In the genomic region with DNA sequence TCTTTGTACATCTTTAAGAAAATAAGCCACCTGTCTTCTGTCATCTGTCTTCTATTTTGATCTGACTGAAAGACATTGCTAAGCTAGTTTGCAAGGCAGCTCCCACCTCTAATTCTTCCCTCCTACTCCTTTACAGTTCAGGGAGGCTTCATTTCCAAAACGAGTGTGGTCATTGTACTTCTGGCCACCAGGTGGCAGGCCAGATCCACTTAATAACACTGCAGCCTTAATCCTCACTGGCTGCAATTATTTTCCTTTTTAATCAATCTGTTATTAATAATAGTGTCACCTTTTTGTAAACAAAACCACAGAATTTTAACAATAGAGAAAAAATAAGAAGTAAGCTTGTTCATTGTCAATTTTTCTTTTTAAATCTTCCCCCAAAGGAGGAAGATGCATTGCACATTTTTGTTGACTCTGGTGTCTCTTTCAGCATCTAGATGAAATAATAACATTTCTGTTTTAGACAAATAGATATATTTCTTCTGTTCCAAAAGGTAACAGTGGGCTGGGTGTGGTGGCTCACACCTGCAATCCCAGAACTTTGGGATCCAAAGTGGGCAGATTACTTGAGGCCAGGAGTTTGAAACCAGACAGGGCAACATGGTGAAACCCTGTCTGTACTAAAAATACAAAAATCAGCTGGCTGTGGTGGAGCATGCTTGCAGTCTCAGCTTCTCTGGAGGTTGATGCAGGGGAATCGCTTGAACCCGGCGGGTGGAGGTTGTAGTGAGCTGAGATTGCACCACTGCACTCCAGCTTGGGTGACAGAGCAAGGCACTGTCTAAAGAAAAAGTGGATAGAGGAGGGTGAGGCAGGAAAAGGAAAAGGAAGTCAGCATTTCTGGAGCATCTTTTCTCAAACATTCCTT, we compare ENCODE assay signal across 9 cellular contexts. TPM values are rescaled to one million over a fixed set of nuclear protein-coding genes. Genes with fewer than 3 reads are reported as not detected.
A peak's percentile ranks its signal among the peaks of the same experiment; 100 is the strongest.
DNase-seq lines count a peak whose midpoint lies in the region; ATAC-seq, FAIRE-seq and TF ChIP-seq lines count a peak whose summit lies in the region.
"Had no signal": no experiment of that assay in that cellular context is flagged by ENCODE, and none has a peak within 500 bp of the region (broad histone marks: within the 10 kb centered on the region; RNA-seq: fewer than 3 reads in every experiment).

No MANE protein-coding gene starts in this region.

- no peak for TF ChIP-seq EP300 in K562 (IDR thresholded peaks at IDR 0.05; ENCODE audit: low read length)

- POLR2A ChIA-PET in HEK293 (lab: Yijun Ruan, JAX) (interaction anchor here (1.5 kb wide), 2 partner anchors 12 to 21 kb away, joined by 3 to 6 read pairs; no protein-coding TSS in a partner anchor), RWPE1 (lab: Yijun Ruan, JAX; ENCODE audit: low non-redundant PET) (no interaction called here), K562 (lab: Yijun Ruan, JAX) (no interaction called here)

- H3K4me3 Mint-ChIP-seq in immature natural killer cell, result peak overlapping the region; percentile 71 to 75 (median 73)

- H3K9ac ChIP-seq in K562 (ENCODE audit: insufficient read depth in 1 of 2, low read depth in 2 of 2, low read length in 2 of 2), result no peak overlapping the region

- CTCF ChIA-PET in HEK293 (lab: Yijun Ruan, JAX) (interaction anchor here (0.5 to 3.7 kb wide), 41 partner anchors 9 to 964 kb away, joined by 3 to 29 read pairs (median 4); a partner anchor contains a TSS), RWPE1 (lab: Yijun Ruan, JAX) (interaction anchor here (0.5 to 1.0 kb wide), 5 partner anchors 9 to 1642 kb away, joined by 3 read pairs; no protein-coding TSS in a partner anchor), K562 (lab: Yijun Ruan, JAX; ENCODE audit: low intra/inter-chr PET ratio) (interaction anchor here (0.6 to 2.3 kb wide), 7 partner anchors 266 to 1525 kb away, joined by 3 to 14 read pairs (median 3); no protein-coding TSS in a partner anchor)

- intact Hi-C loops in K562 (cut with micrococcal nuclease), result loop anchor here (2.0 to 10.0 kb wide), 4 partner anchors 99 to 519 kb away; no protein-coding TSS in a partner anchor

- peaks cover 0 to 6% (median 5%) of the 10 kb centered on the region in 3 donors for H3K27me3 Mint-ChIP-seq in immature natural killer cell (ENCODE audit: low read depth in 3 of 3)

- H3K9me3 ChIP-seq in HEK293 (ENCODE audit: control insufficient read depth, insufficient read depth, low read depth, low read length), result no peaks in the 10 kb centered on the region
- no peaks in the 10 kb centered on the region for H3K9me3 ChIP-seq in K562 (replicated peaks; ENCODE audit: control insufficient read depth, insufficient read depth, low read depth, low read length)

- H3K9me3 Mint-ChIP-seq in immature natural killer cell, result peaks cover 0 to 18% (median 9%) of the 10 kb centered on the region in 6 donors

- H3K36me3 Mint-ChIP-seq in immature natural killer cell, result peaks cover 5 to 13% (median 10%) of the 10 kb centered on the region in 3 donors

- H3K27me3 ChIP-seq in K562 (ENCODE audit: control insufficient read depth in 2 of 2, insufficient read depth in 2 of 2, low read length in 2 of 2), result no peaks in the 10 kb centered on the region

- peak; percentile 21 for DNase-seq in Caki2 (ENCODE audit: low read depth)
- peak; percentile 47 for DNase-seq in RWPE1 (ENCODE audit: low spot score)
- peak; percentile 24 to 45 (median 42) for DNase-seq in K562 (ENCODE audit: extremely low read depth in 1 of 4, low spot score in 3 of 4)
- peak; percentile 52 to 61 (median 61) for DNase-seq in immature natural killer cell
- DNase-seq in stimulated activated CD4-positive, alpha-beta T cell treated with anti-CD3 and anti-CD28 coated beads, Interleukin-4, amount 100 ng/mL, for 1 hour, result peak; percentile 37
- DNase-seq in T1000 (lab: John Stamatoyannopoulos, UW), result no peak
- no peak for DNase-seq in NCI-H446 treated with DMSO at 0.1 percent for 48 hours (lab: John Stamatoyannopoulos, UW)

- peak; percentile 73 to 84 for TF ChIP-seq RAD21 in K562 (CRISPR knock-in tag; conservative IDR thresholded peaks at IDR 0.05 in 1 of 2, IDR thresholded peaks at IDR 0.05 in 1 of 2)

- H3K9me1 ChIP-seq in K562 (ENCODE audit: control insufficient read depth, insufficient read depth, low read length), result no peaks in the 10 kb centered on the region

- peaks cover 56 to 63% of the 10 kb centered on the region in 2 donors for H3K4me1 Mint-ChIP-seq in immature natural killer cell

- H3K4me2 ChIP-seq in K562 (ENCODE audit: insufficient read depth, low read length), result no peak overlapping the region

- no TSS peak for BruUV-seq in K562 (replicated peaks; lab: Mats Ljungman, UMichigan)

- H3K36me3 ChIP-seq in HEK293 (ENCODE audit: control insufficient read depth in 2 of 2, insufficient read depth in 1 of 2, low read length in 2 of 2) (no peaks in the 10 kb centered on the region), K562 (ENCODE audit: control insufficient read depth, insufficient read depth, low read length) (no peaks in the 10 kb centered on the region)

- WGBS in K562 (ENCODE audit: insufficient coverage, low coverage, missing lambda C conversion rate), result 0% methylated on average over 4 of the region's 4 CpGs

- H2AFZ ChIP-seq in K562 (ENCODE audit: low read depth, low read length), result no peak overlapping the region

- ATAC-seq in K562, result peak; percentile 47; the same call in 1 of the 3 replicates

- in situ Hi-C loops in Caki2 (cut with HindIII; ENCODE audit: low pct_unique_long_range_greater_than_20kb, low sequenced_read_pairs), result no loop called here
- in situ Hi-C loops in K562 (cut with MboI), result loop anchor here (10.0 to 25.0 kb wide), 3 partner anchors 89 to 976 kb away; no protein-coding TSS in a partner anchor

- H4K20me1 ChIP-seq in K562 (replicated peaks; ENCODE audit: control insufficient read depth, insufficient read depth, low read length), result no peaks in the 10 kb centered on the region

- H3K4me3 ChIP-seq in HEK293 (ENCODE audit: low read depth, low read length), result no peak overlapping the region
- no peak overlapping the region for H3K4me3 ChIP-seq in K562

- peak; percentile 30; the same call in 1 of the 2 replicates for TF ChIP-seq CTCF in HEK293 (tag by site-specific recombination; IDR thresholded peaks at IDR 0.05)
- peak; percentile 56 for TF ChIP-seq CTCF in RWPE1 (conservative IDR thresholded peaks at IDR 0.05; ENCODE audit: low read depth)
- TF ChIP-seq CTCF in K562 (IDR thresholded peaks at IDR 0.05 in 2 of 3, conservative IDR thresholded peaks at IDR 0.05 in 1 of 3; ENCODE audit: insufficient read depth in 2 of 3, low read depth in 1 of 3, low read length in 3 of 3), result peak; percentile 43 to 69 (median 60)

- peak overlapping the region; percentile 72 to 93 (median 92) for H3K27ac Mint-ChIP-seq in immature natural killer cell

- TF ChIP-seq POLR2A in K562 (conservative IDR thresholded peaks at IDR 0.05), result no peak

- H3K79me2 ChIP-seq in K562 (ENCODE audit: control insufficient read depth, insufficient read depth, low read length), result no peaks in the 10 kb centered on the region

- FAIRE-seq in K562 (lab: Jason Lieb, UNC), result peak; percentile 62

- H3K4me1 ChIP-seq in HEK293 (ENCODE audit: control insufficient read depth, insufficient read depth, low read length) (no peaks in the 10 kb centered on the region), K562 (replicated peaks in 1 of 2; ENCODE audit: control insufficient read depth in 2 of 2, insufficient read depth in 2 of 2, low read length in 2 of 2) (no peaks in the 10 kb centered on the region)

- H3K27ac ChIP-seq in HEK293 (ENCODE audit: extremely low read depth, low read depth, low read length) (no peak overlapping the region), RWPE1 (no peak overlapping the region), K562 (ENCODE audit: extremely low read depth, low read depth, low read length) (no peak overlapping the region)

RNA-seq across cellular contexts. Expression of a gene that starts 23.3 kb away (rescaled TPM):
- total RNA-seq in Caki2 (2014; rRNA removed; shearing (Covaris generic); ENCODE audit: low replicate concordance), result 83.6 and 160 TPM in 2 replicates
- total RNA-seq in K562 (2011; cell fraction: chromatin; rRNA removed; ENCODE audit: low replicate concordance), result 8.9 and 12.1 TPM in 2 replicates
- 8.7 and 12.1 TPM in 2 replicates for total RNA-seq in K562 (2011; cell fraction: nucleolus; rRNA removed)
- total RNA-seq in K562 (2011; cell fraction: nucleoplasm; rRNA removed), result 13.8 and 16.3 TPM in 2 replicates
- total RNA-seq in K562 (2014; rRNA removed), result 8.8 and 10.1 TPM in 2 replicates
- total RNA-seq in K562 (2014; rRNA removed; fragmentation: Illumina TruSeq; extraction: Trizol), result 11.6 and 15.3 TPM in 2 replicates
- 5.5 TPM in 2 replicates for total RNA-seq in K562 (2015; rRNA removed; fragmentation: Illumina TruSeq; extraction: Trizol)
- 10.6 and 11.7 TPM in 2 replicates for total RNA-seq in K562 (2021)
- 11.0 and 15.7 TPM in 2 replicates for polyA plus RNA-seq in K562 (2011; rRNA removed)
- 6.1 and 8.0 TPM in 2 replicates for polyA plus RNA-seq in K562 (2011; cell fraction: cytosol; rRNA removed)
- 11.3 and 13.2 TPM in 2 replicates for polyA plus RNA-seq in K562 (2011; cell fraction: nucleus; rRNA removed)
- polyA plus RNA-seq in K562 (2012), result 10.7 and 19.8 TPM in 2 replicates
- 15.9 and 17.9 TPM in 2 replicates for polyA plus RNA-seq in K562 (2014; fragmentation: Illumina TruSeq; extraction: Trizol)
- 1 to 10 TPM; 2.3 to 3.2 TPM for polyA plus RNA-seq in K562 (2014; fragmentation: Nextera tagmentation; extraction: Ambion mirVana)
- polyA plus RNA-seq in K562 (2014; rRNA removed), result 11.3 and 11.7 TPM in 2 replicates
- polyA minus RNA-seq in K562 (2011; rRNA and poly(A)+ RNA removed), result 7.7 and 9.1 TPM in 2 replicates
- polyA minus RNA-seq in K562 (2011; cell fraction: cytosol; rRNA and poly(A)+ RNA removed), result 3.6 and 5.4 TPM in 2 replicates
- 4.2 and 5.9 TPM in 2 replicates for polyA minus RNA-seq in K562 (2011; cell fraction: nucleus; rRNA and poly(A)+ RNA removed)
- 10 to 100 TPM; 50.8 to 69.3 (median 53.9) TPM for polyA plus RNA-seq in immature natural killer cell

RNA-seq across cellular contexts. Expression of a gene that starts 57.2 kb away (rescaled TPM):
- 2.8 TPM in 1 of 2 replicates, not detected in the other for total RNA-seq in Caki2 (2014; rRNA removed; shearing (Covaris generic); ENCODE audit: low replicate concordance)
- total RNA-seq in K562 (2011; cell fraction: chromatin; rRNA removed; ENCODE audit: low replicate concordance), result not detected in 2 replicates
- not detected in 2 replicates for total RNA-seq in K562 (2011; cell fraction: nucleolus; rRNA removed)
- total RNA-seq in K562 (2011; cell fraction: nucleoplasm; rRNA removed), result not detected in 2 replicates
- not detected in 2 replicates for total RNA-seq in K562 (2014; rRNA removed)
- total RNA-seq in K562 (2014; rRNA removed; fragmentation: Illumina TruSeq; extraction: Trizol), result not detected in 2 replicates
- not detected in 2 replicates for total RNA-seq in K562 (2015; rRNA removed; fragmentation: Illumina TruSeq; extraction: Trizol)
- total RNA-seq in K562 (2021), result not detected in 2 replicates
- not detected in 2 replicates for polyA plus RNA-seq in K562 (2011; rRNA removed)
- polyA plus RNA-seq in K562 (2011; cell fraction: cytosol; rRNA removed), result not detected in 2 replicates
- polyA plus RNA-seq in K562 (2011; cell fraction: nucleus; rRNA removed), result not detected in 2 replicates
- polyA plus RNA-seq in K562 (2012), result not detected in 2 replicates
- not detected in 2 replicates for polyA plus RNA-seq in K562 (2014; fragmentation: Illumina TruSeq; extraction: Trizol)
- polyA plus RNA-seq in K562 (2014; fragmentation: Nextera tagmentation; extraction: Ambion mirVana), result not detected
- not detected in 2 replicates for polyA plus RNA-seq in K562 (2014; rRNA removed)
- polyA minus RNA-seq in K562 (2011; rRNA and poly(A)+ RNA removed), result not detected in 2 replicates
- not detected in 2 replicates for polyA minus RNA-seq in K562 (2011; cell fraction: cytosol; rRNA and poly(A)+ RNA removed)
- not detected in 2 replicates for polyA minus RNA-seq in K562 (2011; cell fraction: nucleus; rRNA and poly(A)+ RNA removed)
- not detected for polyA plus RNA-seq in immature natural killer cell
- total RNA-seq: T-helper 1 cell treated with Interleukin-12 subunit alpha and Interleukin-12 subunit beta and Interleukin-4 antibody, amounts not matched to agents 30 ng/mL and 1 ng/mL, for 36 hours had no signal

Comparison
In these comparisons a context has a peak if more than half of its experiments do, and no peak if none do; other contexts are left out.
1. DNase-seq: peak in Caki2 (single experiment), RWPE1 (single experiment), K562 (4 of 4), immature natural killer cell (3 of 3) and stimulated activated CD4-positive, alpha-beta T cell treated with anti-CD3 and anti-CD28 coated beads, Interleukin-4, amount 100 ng/mL, for 1 hour (single experiment); none in T1000 (single experiment) and NCI-H446 treated with DMSO at 0.1 percent for 48 hours (single experiment).
2. Peak in every context shown above with its lines, with median percentiles within 50 percentile points of each other: CTCF ChIP-seq.